In the genomic region with DNA sequence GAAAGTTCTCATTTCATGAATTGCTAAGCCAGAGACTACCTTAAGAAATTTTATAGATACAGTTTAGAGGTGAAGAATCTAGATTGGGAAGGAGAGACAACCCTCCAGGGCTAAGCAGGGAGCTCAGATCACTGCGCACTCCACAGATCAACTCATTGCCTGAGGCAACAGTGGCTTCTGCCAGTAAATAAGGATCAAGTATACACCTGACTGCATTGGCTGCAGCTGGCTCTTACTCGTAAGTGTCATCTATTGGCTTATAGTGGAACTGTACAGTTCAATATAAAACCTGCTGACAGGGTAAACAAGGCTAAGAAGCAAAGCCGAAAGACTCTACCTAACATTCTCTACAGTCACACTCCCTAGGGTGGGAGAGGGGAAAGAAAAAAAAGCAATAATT, we compare ENCODE assay signal across 28 cellular contexts. TPM values are rescaled to one million over a fixed set of nuclear protein-coding genes. Genes with fewer than 3 reads are reported as not detected.
A peak's percentile ranks its signal among the peaks of the same experiment; 100 is the strongest.
DNase-seq lines count a peak whose midpoint lies in the region; ATAC-seq and TF ChIP-seq lines count a peak whose summit lies in the region.
"Had no signal": no experiment of that assay in that cellular context is flagged by ENCODE, and none has a peak within 500 bp of the region (broad histone marks: within the 10 kb centered on the region; RNA-seq: fewer than 3 reads in every experiment).

No MANE protein-coding gene starts in this region.

- no peak for TF ChIP-seq POLR2A in vagina (IDR thresholded peaks at IDR 0.05)

- peak; percentile 46 for TF ChIP-seq CTCF in PC-3 (conservative IDR thresholded peaks at IDR 0.05; ENCODE audit: low read depth, low read length)
- TF ChIP-seq CTCF in vagina (IDR thresholded peaks at IDR 0.05), result no peak

- H3K36me3 ChIP-seq in PC-3 (ENCODE audit: low read depth, low read length), result no peaks in the 10 kb centered on the region
- no peaks in the 10 kb centered on the region for H3K36me3 ChIP-seq in mesendoderm (ENCODE audit: control insufficient read depth, insufficient read depth, low read length)
- H3K36me3 ChIP-seq in vagina, result no peaks in the 10 kb centered on the region
- H3K36me3 ChIP-seq: BLaER1 treated with 17β-estradiol and CSF1 and Interleukin-3, amounts not matched to agents 10 nM and 100 nM; gastrocnemius medialis; neural progenitor cell; prostate gland; SJCRH30 had no signal

- no peak overlapping the region for H2BK120ac ChIP-seq in mesendoderm (ENCODE audit: low read depth, low read length)

- no peak overlapping the region for H3K9ac ChIP-seq in PC-3 (ENCODE audit: low read length)
- H3K9ac ChIP-seq in mesendoderm (ENCODE audit: low read length), result no peak overlapping the region
- H3K9ac ChIP-seq: BLaER1 treated with 17β-estradiol and CSF1 and Interleukin-3, amounts not matched to agents 10 nM and 100 nM; neural progenitor cell had no signal

- no peak overlapping the region for H2BK15ac ChIP-seq in mesendoderm (replicated peaks; ENCODE audit: low read depth)

- no peak overlapping the region for H3K4ac ChIP-seq in mesendoderm (ENCODE audit: low read depth, low read length)

- no CpG with 5 or more reads among the region's 3 CpGs for WGBS in mesendoderm (ENCODE audit: extremely low coverage, insufficient coverage, low lambda C conversion rate)

- no peak overlapping the region for H3K18ac ChIP-seq in mesendoderm (ENCODE audit: low read length)

- H4K20me1 ChIP-seq in PC-3 (ENCODE audit: low read length), result no peaks in the 10 kb centered on the region
- H4K20me1 ChIP-seq: BLaER1 treated with 17β-estradiol and CSF1 and Interleukin-3, amounts not matched to agents 10 nM and 100 nM had no signal

- no peak overlapping the region for H2AK5ac ChIP-seq in mesendoderm (ENCODE audit: low read length)

- H3K79me1 ChIP-seq in mesendoderm (ENCODE audit: low read length), result no peaks in the 10 kb centered on the region

- H3K9me3 Mint-ChIP-seq in activated T-cell treated with anti-CD3 and anti-CD28 coated beads, Interleukin-2, amount 50 U/mL, for 72 hours, result no peaks in the 10 kb centered on the region
- H3K9me3 Mint-ChIP-seq: H9 had no signal

- H3K4me2 ChIP-seq in PC-3 (ENCODE audit: low read length) (no peak overlapping the region), mesendoderm (ENCODE audit: low read length) (no peak overlapping the region)
- H3K4me2 ChIP-seq: A549; BLaER1 treated with 17β-estradiol and CSF1 and Interleukin-3, amounts not matched to agents 10 nM and 100 nM; neural progenitor cell had no signal

- peak; percentile 88 for ATAC-seq in PC-3
- ATAC-seq in activated T-cell treated with anti-CD3 and anti-CD28 coated beads, Interleukin-2, amount 50 U/mL, for 72 hours (replicated peaks in 1 of 2), result no peak
- ATAC-seq: A549; gastrocnemius medialis; left cardiac atrium; stimulated activated naive CD8-positive, alpha-beta T cell treated with anti-CD3 and anti-CD28 coated beads, Interleukin-15, Interleukin-2, amounts not matched to agents 100 U/mL and 50 U/mL, for 24 hours had no signal

- H3K9me3 ChIP-seq in PC-3 (ENCODE audit: low read length), result no peaks in the 10 kb centered on the region
- no peaks in the 10 kb centered on the region for H3K9me3 ChIP-seq in vagina
- H3K9me3 ChIP-seq: A549, gastrocnemius medialis, prostate gland, SJCRH30 had no signal

- POLR2A ChIA-PET in PC-3 (lab: Charles Lee; ENCODE audit: unreplicated experiment), result interaction anchor here (0.5 kb wide), 1 partner anchor 1194 kb away, joined by 3 read pairs; no protein-coding TSS in a partner anchor

- H3F3A ChIP-seq in PC-3 (ENCODE audit: low read length, unreplicated experiment), result no peaks in the 10 kb centered on the region

- H3K27ac ChIP-seq in PC-3 (ENCODE audit: low read length) (no peak overlapping the region), mesendoderm (ENCODE audit: low read depth, low read length) (no peak overlapping the region), vagina (no peak overlapping the region)
- H3K27ac ChIP-seq: A549; BLaER1 treated with 17β-estradiol and CSF1 and Interleukin-3, amounts not matched to agents 10 nM and 100 nM; dorsolateral prefrontal cortex; epithelial cell of prostate; gastrocnemius medialis; neural progenitor cell; prostate gland; SJCRH30 had no signal

- no peak overlapping the region for H4K8ac ChIP-seq in mesendoderm (ENCODE audit: low read depth, low read length)

- H3K27me3 ChIP-seq in PC-3 (ENCODE audit: low read length) (no peaks in the 10 kb centered on the region), mesendoderm (ENCODE audit: insufficient read depth, low read length, poor library complexity) (no peaks in the 10 kb centered on the region), vagina (no peaks in the 10 kb centered on the region)
- H3K27me3 ChIP-seq: BLaER1 treated with 17β-estradiol and CSF1 and Interleukin-3, amounts not matched to agents 10 nM and 100 nM; neural progenitor cell; SJCRH30 had no signal

- H3K4me1 Mint-ChIP-seq in activated T-cell treated with anti-CD3 and anti-CD28 coated beads, Interleukin-2, amount 50 U/mL, for 72 hours (ENCODE audit: low read depth), result peaks cover 8% of the 10 kb centered on the region
- H3K4me1 Mint-ChIP-seq: neural progenitor cell had no signal

- no peaks in the 10 kb centered on the region for H3K9me2 ChIP-seq in PC-3 (replicated peaks; ENCODE audit: low read length)

- peaks cover 10% of the 10 kb centered on the region for H3K4me1 ChIP-seq in PC-3 (ENCODE audit: insufficient read depth, low read length)
- H3K4me1 ChIP-seq in mesendoderm (ENCODE audit: control insufficient read depth, low read depth, low read length), result no peaks in the 10 kb centered on the region
- H3K4me1 ChIP-seq in vagina, result no peaks in the 10 kb centered on the region
- H3K4me1 ChIP-seq: A549; BLaER1 treated with 17β-estradiol and CSF1 and Interleukin-3, amounts not matched to agents 10 nM and 100 nM; gastrocnemius medialis; neural progenitor cell; prostate gland; SJCRH30 had no signal

- no peak overlapping the region for H3K4me3 Mint-ChIP-seq in activated T-cell treated with anti-CD3 and anti-CD28 coated beads, Interleukin-2, amount 50 U/mL, for 72 hours
- H3K4me3 Mint-ChIP-seq: H9, neural progenitor cell had no signal

- H2BK5ac ChIP-seq in mesendoderm (ENCODE audit: low read length), result no peak overlapping the region

- intact Hi-C loops in PC-3 (cut with micrococcal nuclease) (no loop called here), vagina (cut with DNase I) (loop anchor here (10.0 kb wide), 1 partner anchor 309 kb away; no protein-coding TSS in a partner anchor)

- BruUV-seq in PC-3 (replicated peaks; lab: Mats Ljungman, UMichigan), result no TSS peak

- H2AFZ ChIP-seq in PC-3 (ENCODE audit: low read length), result no peak overlapping the region
- H2AFZ ChIP-seq: neural progenitor cell had no signal

- H3K79me2 ChIP-seq in PC-3 (ENCODE audit: low read length) (no peaks in the 10 kb centered on the region), mesendoderm (ENCODE audit: control insufficient read depth, insufficient read depth, low read length) (no peaks in the 10 kb centered on the region)

- no peak overlapping the region for H3K27ac Mint-ChIP-seq in activated T-cell treated with anti-CD3 and anti-CD28 coated beads, Interleukin-2, amount 50 U/mL, for 72 hours
- H3K27ac Mint-ChIP-seq: H9, neural progenitor cell had no signal

- H3K23ac ChIP-seq in mesendoderm (ENCODE audit: low read length), result no peak overlapping the region

- DNase-seq in NCI-H2107 treated with DMSO at 0.1 percent for 48 hours (lab: John Stamatoyannopoulos, UW; ENCODE audit: unreplicated experiment), result peak; percentile 47
- no peak for DNase-seq in NCI-H2107 (lab: John Stamatoyannopoulos, UW)
- peak; percentile 8 for DNase-seq in NCI-H2196 (lab: John Stamatoyannopoulos, UW; ENCODE audit: unreplicated experiment)
- peak; percentile 83 for DNase-seq in PC-3
- DNase-seq in mesendoderm, result peak; percentile 42
- DNase-seq in activated T-cell treated with anti-CD3 and anti-CD28 coated beads, Interleukin-2, amount 50 U/mL, for 72 hours, result no peak
- DNase-seq in NCI-H446 (lab: John Stamatoyannopoulos, UW), result no peak
- no peak for DNase-seq in vagina (ENCODE audit: extremely low spot score in 2 of 2)
- DNase-seq: activated CD4-positive, alpha-beta T cell treated with anti-CD3 and anti-CD28 coated beads, Interleukin-2, amount 50 U/mL, for 48 hours; activated naive CD4-positive, alpha-beta T cell; activated T-cell treated with anti-CD3 and anti-CD28 coated beads for 4 hours; amygdala; dorsolateral prefrontal cortex; gastrocnemius medialis; H9; left cardiac atrium; MM.1S; stimulated activated CD4-positive, alpha-beta T cell treated with anti-CD3 and anti-CD28 coated beads, Interleukin-2, amount 100 ng/mL, for 24 hours; stimulated activated naive CD8-positive, alpha-beta T cell treated with anti-CD3 and anti-CD28 coated beads, Interleukin-15, Interleukin-2, amounts not matched to agents 100 U/mL and 50 U/mL, for 24 hours; trophoblast cell had no signal

- no peak overlapping the region for H3K56ac ChIP-seq in mesendoderm (ENCODE audit: low read length)

- H3K27me3 Mint-ChIP-seq in activated T-cell treated with anti-CD3 and anti-CD28 coated beads, Interleukin-2, amount 50 U/mL, for 72 hours (ENCODE audit: low read depth), result peaks cover 55% of the 10 kb centered on the region

- H4K5ac ChIP-seq in mesendoderm (ENCODE audit: low read length), result no peak overlapping the region

- CTCF ChIA-PET in PC-3 (lab: Charles Lee), result no interaction called here

- H3K36me3 Mint-ChIP-seq in activated T-cell treated with anti-CD3 and anti-CD28 coated beads, Interleukin-2, amount 50 U/mL, for 72 hours (ENCODE audit: insufficient read depth in 2 of 2), result no peaks in the 10 kb centered on the region
- H3K36me3 Mint-ChIP-seq: neural progenitor cell had no signal

- no peak overlapping the region for H3K4me3 ChIP-seq in PC-3 (ENCODE audit: low read length)
- H3K4me3 ChIP-seq in mesendoderm (ENCODE audit: low read length), result no peak overlapping the region
- no peak overlapping the region for H3K4me3 ChIP-seq in vagina
- H3K4me3 ChIP-seq: A549; BLaER1 treated with 17β-estradiol and CSF1 and Interleukin-3, amounts not matched to agents 10 nM and 100 nM; dorsolateral prefrontal cortex; gastrocnemius medialis; neural progenitor cell; prostate gland; SJCRH30 had no signal

RNA-seq across cellular contexts. Expression of a gene that starts 18.0 kb away (rescaled TPM):
- total RNA-seq in PC-3 (2014; rRNA removed), result 0.23 TPM in 1 of 2 replicates, not detected in the other
- polyA plus RNA-seq in mesendoderm (2013, experiment 1 of 2), result not detected
- polyA plus RNA-seq in mesendoderm (2013, experiment 2 of 2), result not detected
- not detected for total RNA-seq in activated T-cell treated with anti-CD3 and anti-CD28 coated beads, Interleukin-2, amount 50 U/mL, for 72 hours
- not detected for total RNA-seq in vagina
- total RNA-seq: H9; mononuclear cell; SJCRH30; T-helper 1 cell treated with Interleukin-12 subunit alpha and Interleukin-12 subunit beta and Interleukin-4 antibody, amounts not matched to agents 30 ng/mL and 1 ng/mL, for 36 hours had no signal
- polyA plus RNA-seq: A549 had no signal

RNA-seq across cellular contexts. Expression of a gene that starts 26.1 kb away (rescaled TPM):
- total RNA-seq in PC-3 (2014; rRNA removed) (30.5 and 31.0 TPM in 2 replicates), vagina (13.3 TPM)
- polyA plus RNA-seq in mesendoderm (2013, experiment 1 of 2), result 18.2 TPM
- polyA plus RNA-seq in mesendoderm (2013, experiment 2 of 2), result 20.5 TPM
- 10 to 100 TPM; 12.1 to 15.2 TPM for total RNA-seq in activated T-cell treated with anti-CD3 and anti-CD28 coated beads, Interleukin-2, amount 50 U/mL, for 72 hours

Comparison
In these comparisons a context has a peak if more than half of its experiments do, and no peak if none do; other contexts are left out.
1. DNase-seq: peak in NCI-H2107 treated with DMSO at 0.1 percent for 48 hours (single experiment), NCI-H2196 (single experiment), PC-3 (single experiment) and mesendoderm (single experiment); none in NCI-H2107 (single experiment), activated T-cell treated with anti-CD3 and anti-CD28 coated beads, Interleukin-2, amount 50 U/mL, for 72 hours (0 of 2), NCI-H446 (0 of 2) and vagina (0 of 2).